8 cellular contexts compared by ENCODE assay signal in the genomic region with DNA sequence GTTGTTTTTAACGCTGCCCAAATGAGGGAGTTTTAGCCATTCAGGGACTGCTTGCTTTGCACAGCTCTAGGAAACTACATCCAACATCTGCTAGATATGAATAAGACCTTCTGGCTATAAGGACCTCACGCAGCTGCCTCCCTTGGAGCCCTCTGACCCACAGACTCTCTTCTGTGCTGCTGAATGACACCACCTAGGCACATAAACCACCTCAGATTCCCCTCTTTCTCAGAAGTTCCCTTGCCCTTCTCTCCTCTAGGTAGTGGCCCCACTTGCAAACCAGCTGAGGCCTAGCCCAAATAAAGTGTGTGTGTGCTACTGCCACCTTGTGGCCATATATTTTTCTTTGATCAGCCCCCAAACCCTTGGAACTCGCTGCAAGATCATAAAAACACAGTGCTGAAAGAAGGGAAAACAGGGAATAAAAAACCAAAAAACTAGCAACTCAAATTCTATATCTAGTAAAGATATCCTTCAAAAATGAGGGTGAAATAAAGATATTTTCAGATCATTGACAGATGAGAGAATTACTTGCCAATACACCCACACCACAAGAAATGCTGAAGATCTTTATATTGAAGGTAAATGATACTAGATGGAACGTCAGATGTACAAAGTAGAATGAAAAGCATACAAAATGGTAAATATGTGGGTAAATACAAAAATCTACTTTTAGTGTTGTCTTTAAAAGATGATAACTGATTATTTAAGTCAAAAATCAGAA.
DNase-seq lines count a peak whose midpoint lies in the region; ATAC-seq and TF ChIP-seq lines count a peak whose summit lies in the region.

No MANE protein-coding gene starts in this region.

- no peak for TF ChIP-seq CTCF in omental fat pad (IDR thresholded peaks at IDR 0.05)

- intact Hi-C loops in left cardiac atrium (cut with DNase I): no loop called here
- intact Hi-C loops in sciatic nerve (cut with DNase I): no loop called here

- DNase-seq in COLO668 (lab: John Stamatoyannopoulos, UW; ENCODE audit: unreplicated experiment) (peak; percentile 28), OCI-M1 (lab: John Stamatoyannopoulos, UW) (peak; percentile 73), activated T-helper 1 cell treated with Interleukin-2 at 50 U/mL for 16 hours (ENCODE audit: low read depth) (peak; percentile 9), left cardiac atrium (no peak), sciatic nerve (ENCODE audit: low spot score) (no peak), omental fat pad (ENCODE audit: low spot score) (no peak)

- ATAC-seq in GM19025 (IDR thresholded peaks at IDR 0.05; ENCODE audit: low read depth, unreplicated experiment): peak; percentile 87
- ATAC-seq in HG03095 (IDR thresholded peaks at IDR 0.05; ENCODE audit: unreplicated experiment): peak; percentile 92
- ATAC-seq in left cardiac atrium: peak; percentile 34 to 49
- ATAC-seq in sciatic nerve: peak; percentile 70
- ATAC-seq in omental fat pad (ENCODE audit: low FRiP score): no peak

Comparison
In these comparisons a context has a peak if more than half of its experiments do, and no peak if none do; other contexts are left out.
1. DNase-seq: peak in COLO668 (single experiment), OCI-M1 (single experiment) and activated T-helper 1 cell treated with Interleukin-2 at 50 U/mL for 16 hours (single experiment); none in left cardiac atrium (single experiment), sciatic nerve (single experiment) and omental fat pad (single experiment).